27 cellular contexts compared by ENCODE assay signal in the genomic region with DNA sequence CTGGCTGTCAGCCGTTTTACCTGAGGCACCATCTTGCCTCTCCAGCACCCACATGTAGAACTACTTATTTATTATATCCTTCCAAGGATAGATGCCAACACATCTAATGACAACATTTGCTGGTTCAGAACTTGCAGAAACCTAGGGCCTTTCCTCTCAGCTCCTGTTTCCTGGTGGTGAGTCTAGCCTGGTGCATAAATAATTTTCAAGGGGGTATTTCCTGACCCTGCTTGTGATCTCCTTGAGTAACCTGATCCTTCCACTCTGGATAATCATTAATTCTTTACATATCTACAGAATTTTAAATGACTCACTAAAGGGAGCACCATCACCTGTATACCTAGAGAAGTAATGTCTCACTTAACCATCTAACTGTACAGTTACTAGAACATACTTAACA.
"Had no signal": no experiment of that assay in that cellular context is flagged by ENCODE, and none has a peak within 500 bp of the region (broad histone marks: within the 10 kb centered on the region; RNA-seq: fewer than 3 reads in every experiment).

No MANE protein-coding gene starts in this region.

- H3K4me1 ChIP-seq: foreskin keratinocyte, gastroesophageal sphincter, heart right ventricle, lower lobe of right lung, pancreas, thyroid gland, vagina had no signal

- H3K4me3 ChIP-seq: dorsolateral prefrontal cortex, esophagus muscularis mucosa, gastroesophageal sphincter, heart right ventricle, lower lobe of right lung, pancreas, smooth muscle cell, thyroid gland, vagina had no signal

- ATAC-seq: foreskin keratinocyte; gastroesophageal sphincter; heart right ventricle; left colon; left ventricle myocardium superior; lower lobe of right lung; natural killer cell; pancreas; sciatic nerve; stimulated activated naive CD8-positive, alpha-beta T cell treated with anti-CD3 and anti-CD28 coated beads, Interleukin-15, amount 100 ng/mL, for 72 hours had no signal

- H3K27me3 Mint-ChIP-seq: stimulated activated naive CD8-positive, alpha-beta T cell treated with anti-CD3 and anti-CD28 coated beads, Interleukin-15, amount 100 ng/mL, for 72 hours had no signal

- H3K27me3 ChIP-seq: dorsolateral prefrontal cortex, esophagus muscularis mucosa, foreskin keratinocyte, gastroesophageal sphincter, heart right ventricle, neutrophil, pancreas, thyroid gland, vagina had no signal

- H3K36me3 ChIP-seq: esophagus muscularis mucosa, gastroesophageal sphincter, heart right ventricle, lower lobe of right lung, neutrophil, pancreas, thyroid gland, vagina had no signal

- H3K36me3 Mint-ChIP-seq: natural killer cell had no signal

- H3K9me3 ChIP-seq: esophagus muscularis mucosa, gastroesophageal sphincter, heart right ventricle, lower lobe of right lung, neutrophil, pancreas, thyroid gland, vagina had no signal

- H3K4me3 Mint-ChIP-seq: natural killer cell; neural crest cell; stimulated activated naive CD8-positive, alpha-beta T cell treated with anti-CD3 and anti-CD28 coated beads, Interleukin-15, amount 100 ng/mL, for 72 hours had no signal

- H3K27ac Mint-ChIP-seq: natural killer cell; stimulated activated naive CD8-positive, alpha-beta T cell treated with anti-CD3 and anti-CD28 coated beads, Interleukin-15, amount 100 ng/mL, for 72 hours had no signal

- DNase-seq: dorsolateral prefrontal cortex; effector CD4-positive, alpha-beta T cell; foreskin keratinocyte; glutamatergic neuron; heart right ventricle; hippocampal formation; left colon; left ventricle myocardium superior; lower lobe of right lung; natural killer cell; pancreas; stimulated activated CD4-positive, alpha-beta T cell treated with anti-CD3 and anti-CD28 coated beads, Interleukin-12 subunit alpha, Interleukin-12 subunit beta, amount 100 ng/mL, for 4 hours; stimulated activated CD4-positive, alpha-beta T cell treated with anti-CD3 and anti-CD28 coated beads, Interleukin-1b, Interleukin-23, amount 100 ng/mL, for 48 hours; stimulated activated CD4-positive, alpha-beta T cell treated with anti-CD3 and anti-CD28 coated beads, Interleukin-4, amount 100 ng/mL, for 1 hour; stimulated activated CD8-positive, alpha-beta memory T cell treated with anti-CD3 and anti-CD28 coated beads, Interleukin-4, amount 100 ng/mL, for 48 hours; stimulated activated naive CD4-positive, alpha-beta T cell; stimulated activated naive CD8-positive, alpha-beta T cell treated with anti-CD3 and anti-CD28 coated beads, Interleukin-15, amount 100 ng/mL, for 72 hours; thyroid gland; trophoblast cell had no signal

- H3K27ac ChIP-seq: dorsolateral prefrontal cortex, epithelial cell of prostate, esophagus muscularis mucosa, foreskin keratinocyte, gastroesophageal sphincter, heart right ventricle, lower lobe of right lung, neutrophil, pancreas, thyroid gland, vagina had no signal

- H3K4me1 Mint-ChIP-seq: natural killer cell; neural crest cell; stimulated activated naive CD8-positive, alpha-beta T cell treated with anti-CD3 and anti-CD28 coated beads, Interleukin-15, amount 100 ng/mL, for 72 hours had no signal

- H3K4me2 ChIP-seq: smooth muscle cell had no signal
